Comparison of ENCODE assay signal across 13 cellular contexts in genomic region chr1:46675549-46676314, GRCh38. TPM values are rescaled to one million over a fixed set of nuclear protein-coding genes. Genes with fewer than 3 reads are reported as not detected.
DNase-seq lines count a peak whose midpoint lies in the region; ATAC-seq, FAIRE-seq and TF ChIP-seq lines count a peak whose summit lies in the region.
"Had no signal": no experiment of that assay in that cellular context is flagged by ENCODE, and none has a peak within 500 bp of the region (broad histone marks: within the 10 kb centered on the region; RNA-seq: fewer than 3 reads in every experiment).

No MANE protein-coding gene starts in this region.

- peak; percentile 81 for FAIRE-seq in GM12892 (lab: Jason Lieb, UNC)
- FAIRE-seq: small intestine had no signal

- H3K4me3 Mint-ChIP-seq in MCF 10A (ENCODE audit: unreplicated experiment) (no peak overlapping the region), endothelial cell (ENCODE audit: unreplicated experiment) (no peak overlapping the region)

- H3K9me3 Mint-ChIP-seq in MCF 10A (ENCODE audit: unreplicated experiment) (no peaks in the 10 kb centered on the region), endothelial cell (ENCODE audit: unreplicated experiment) (no peaks in the 10 kb centered on the region)

- H3K27me3 Mint-ChIP-seq in MCF 10A (ENCODE audit: insufficient read depth, unreplicated experiment) (no peaks in the 10 kb centered on the region), endothelial cell (ENCODE audit: unreplicated experiment) (peaks cover 3% of the 10 kb centered on the region)

- intact Hi-C loops in MCF 10A (cut with micrococcal nuclease) = no loop called here

- no TSS peak for BruUV-seq in MCF 10A (replicated peaks; lab: Mats Ljungman, UMichigan)

- no peak for TF ChIP-seq CTCF in GM20000 (IDR thresholded peaks at IDR 0.05; ENCODE audit: extremely low read depth, missing control alignments)
- no peak for TF ChIP-seq CTCF in MCF 10A (IDR thresholded peaks at IDR 0.05; ENCODE audit: unreplicated experiment)
- TF ChIP-seq CTCF in endothelial cell (IDR thresholded peaks at IDR 0.05; ENCODE audit: unreplicated experiment) = no peak

- H3K36me3 Mint-ChIP-seq in MCF 10A (ENCODE audit: insufficient read depth, unreplicated experiment) (peaks cover 45% of the 10 kb centered on the region), endothelial cell (ENCODE audit: low read depth, unreplicated experiment) (peaks cover 61% of the 10 kb centered on the region)

- POLR2A ChIA-PET in MCF 10A (lab: Yijun Ruan, JAX) = interaction anchor here (0.6 to 1.2 kb wide), 4 partner anchors 25 to 1096 kb away, joined by 3 read pairs; partner anchors contain the start of gene MKNK1

- no peaks in the 10 kb centered on the region for H3K4me1 Mint-ChIP-seq in MCF 10A (ENCODE audit: insufficient read depth, unreplicated experiment)
- peaks cover 2% of the 10 kb centered on the region for H3K4me1 Mint-ChIP-seq in endothelial cell (ENCODE audit: unreplicated experiment)

- peak; percentile 52 for ATAC-seq in HG03565 (IDR thresholded peaks at IDR 0.05; ENCODE audit: unreplicated experiment)

- H3K27ac ChIP-seq in epithelial cell of prostate = peak overlapping the region; percentile 0
- H3K27ac ChIP-seq: tibial artery had no signal

- DNase-seq in GM12892 (ENCODE audit: insufficient read length) (no peak), GM20000 (ENCODE audit: low spot score) (peak; percentile 48), epithelial cell of prostate (ENCODE audit: low read depth, low spot score) (no peak), MCF 10A (ENCODE audit: unreplicated experiment) (no peak), NCI-H1048 (lab: John Stamatoyannopoulos, UW) (no peak), endothelial cell (ENCODE audit: low spot score) (no peak), kidney glomerular epithelial cell (lab: John Stamatoyannopoulos, UW) (no peak)
- DNase-seq: DMS53, NCI-H510A treated with DMSO at 0.1 percent for 48 hours, small intestine, tibial artery had no signal

- TF ChIP-seq POLR2A in GM12892 (IDR thresholded peaks at IDR 0.05; ENCODE audit: low read depth, low read length) = no peak

- CTCF ChIA-PET in MCF 10A (lab: Yijun Ruan, JAX) = interaction anchor here (0.6 to 1.8 kb wide), 4 partner anchors 8 to 377 kb away, joined by 3 to 4 read pairs (median 4); no protein-coding TSS in a partner anchor

- H3K27ac Mint-ChIP-seq in MCF 10A (ENCODE audit: low read depth, unreplicated experiment) (no peak overlapping the region), endothelial cell (ENCODE audit: unreplicated experiment) (no peak overlapping the region)

RNA-seq across cellular contexts. Expression of gene TEX38, which starts 4.1 kb away (rescaled TPM):
- not detected for polyA plus RNA-seq in GM12892 (2012; ENCODE audit: missing spikeins)
- total RNA-seq in MCF 10A (2022) (not detected in 2 replicates), endothelial cell (ENCODE audit: unreplicated experiment) (not detected)
- total RNA-seq: cerebellum had no signal
- polyA plus RNA-seq: small intestine had no signal

RNA-seq across cellular contexts. Expression of gene ATPAF1, which starts 7.6 kb away (rescaled TPM):
- 54.6 TPM for polyA plus RNA-seq in GM12892 (2012; ENCODE audit: missing spikeins)
- total RNA-seq in MCF 10A (2022) = 43.2 and 44.1 TPM in 2 replicates
- total RNA-seq in endothelial cell (ENCODE audit: unreplicated experiment) = 29.8 TPM

RNA-seq across cellular contexts. Expression of gene EFCAB14, which starts 43.2 kb away (rescaled TPM):
- polyA plus RNA-seq in GM12892 (2012; ENCODE audit: missing spikeins) = 33.4 TPM
- 33.9 and 48.1 TPM in 2 replicates for total RNA-seq in MCF 10A (2022)
- 325 TPM for total RNA-seq in endothelial cell (ENCODE audit: unreplicated experiment)

RNA-seq across cellular contexts. Expression of gene MOB3C, which starts 59.1 kb away (rescaled TPM):
- polyA plus RNA-seq in GM12892 (2012; ENCODE audit: missing spikeins) = 6.7 TPM
- 5.8 and 5.9 TPM in 2 replicates for total RNA-seq in MCF 10A (2022)
- total RNA-seq in endothelial cell (ENCODE audit: unreplicated experiment) = 80.7 TPM
